Comparison of ENCODE assay signal across 25 cellular contexts in the genomic region with DNA sequence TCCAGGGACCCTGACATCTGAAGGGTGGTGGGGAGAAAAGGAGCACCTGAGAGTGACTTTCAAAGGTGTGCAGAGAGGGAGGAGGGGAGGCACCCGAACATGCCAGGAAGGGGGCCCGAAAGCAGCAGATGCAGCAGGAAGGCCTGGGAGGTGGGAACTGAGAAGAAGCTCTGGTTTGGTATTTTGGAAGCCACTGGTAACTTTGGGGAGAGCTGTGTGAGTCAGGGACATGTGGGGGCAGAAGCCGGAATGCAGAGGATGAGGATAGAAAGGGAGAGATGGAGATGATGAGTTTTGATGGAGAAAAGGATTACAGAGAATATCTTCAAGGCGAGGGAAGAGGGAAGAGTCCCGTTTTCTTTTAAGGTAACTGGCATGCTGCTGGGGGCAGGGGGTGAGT. TPM values are rescaled to one million over a fixed set of nuclear protein-coding genes. Genes with fewer than 3 reads are reported as not detected.
"Had no signal": no experiment of that assay in that cellular context is flagged by ENCODE, and none has a peak within 500 bp of the region (broad histone marks: within the 10 kb centered on the region; RNA-seq: fewer than 3 reads in every experiment).

No MANE protein-coding gene starts in this region.

- H3K27me3 ChIP-seq: colonic mucosa, esophagus squamous epithelium, gastrocnemius medialis, heart right ventricle, left lung had no signal

- H3K9me3 ChIP-seq: colonic mucosa, esophagus squamous epithelium, gastrocnemius medialis, heart right ventricle, left lung, lower lobe of right lung, mucosa of descending colon had no signal

- H3K27me3 Mint-ChIP-seq: dendritic cell treated with granulocyte-macrophage colony-stimulating factor and Interleukin-4, amounts not matched to agents 40 ng/mL and 50 ng/mL, for 4 days; effector memory CD8-positive, alpha-beta T cell had no signal

- H3K4me3 Mint-ChIP-seq: dendritic cell treated with granulocyte-macrophage colony-stimulating factor and Interleukin-4, amounts not matched to agents 40 ng/mL and 50 ng/mL, for 4 days; effector memory CD8-positive, alpha-beta T cell; endodermal cell; mesothelial cell of epicardium had no signal

- H3K36me3 Mint-ChIP-seq: mesothelial cell of epicardium had no signal

- H3K36me3 ChIP-seq: colonic mucosa, esophagus squamous epithelium, gastrocnemius medialis, heart right ventricle, left lung, lower lobe of right lung had no signal

- H3K27ac ChIP-seq: colonic mucosa, epithelial cell of prostate, esophagus squamous epithelium, gastrocnemius medialis, heart right ventricle, left lung, lower lobe of right lung had no signal

- ATAC-seq: effector memory CD8-positive, alpha-beta T cell; esophagus mucosa; gastrocnemius medialis; heart right ventricle; left cardiac atrium; left lung; left ventricle myocardium superior; lower lobe of right lung; mucosa of descending colon had no signal

- H3K27ac Mint-ChIP-seq: dendritic cell treated with granulocyte-macrophage colony-stimulating factor and Interleukin-4, amounts not matched to agents 40 ng/mL and 50 ng/mL, for 4 days; effector memory CD8-positive, alpha-beta T cell; endodermal cell; mesothelial cell of epicardium had no signal

- H3K4me3 ChIP-seq: colonic mucosa, esophagus squamous epithelium, gastrocnemius medialis, heart right ventricle, left lung, lower lobe of right lung, mucosa of descending colon had no signal

- H3K9me3 Mint-ChIP-seq: dendritic cell treated with granulocyte-macrophage colony-stimulating factor and Interleukin-4, amounts not matched to agents 40 ng/mL and 50 ng/mL, for 4 days; effector memory CD8-positive, alpha-beta T cell; endodermal cell; mesothelial cell of epicardium had no signal

- DNase-seq: colonic mucosa; cortex of kidney; effector CD8-positive, alpha-beta T cell; effector memory CD8-positive, alpha-beta T cell; endodermal cell; erythroblast; esophagus squamous epithelium; foreskin fibroblast; foreskin melanocyte; gastrocnemius medialis; glutamatergic neuron; head of caudate nucleus; heart right ventricle; hippocampal formation; left cardiac atrium; left lung; left ventricle myocardium superior; lower lobe of right lung; mesenchymal stem cell; mucosa of descending colon had no signal

- H3K4me1 Mint-ChIP-seq: mesothelial cell of epicardium had no signal

- H3K4me1 ChIP-seq: colonic mucosa, esophagus squamous epithelium, gastrocnemius medialis, heart right ventricle, left lung, lower lobe of right lung had no signal

RNA-seq across cellular contexts. Expression of gene NRXN3, which starts 50.1 kb away (rescaled TPM):
- total RNA-seq: lung microvascular endothelial cell had no signal
